ENCODE assay signal across 1 cellular context in genomic region chr4:121685257-121685656, GRCh38.
TF ChIP-seq lines count a peak whose summit lies in the region.

No MANE protein-coding gene starts in this region.

TF ChIP-seq in IMR-90, 13 proteins besides CTCF, POLR2A, EP300 and RAD21 (continued from another document):
- TF ChIP-seq ELK1 (IDR thresholded peaks at IDR 0.05; ENCODE audit: borderline replicate concordance, low read depth, low read length), result no peak
- no peak for TF ChIP-seq CHD1 (IDR thresholded peaks at IDR 0.05; ENCODE audit: low read depth, low read length)
- TF ChIP-seq USF2 (IDR thresholded peaks at IDR 0.05; ENCODE audit: low read depth, low read length), result no peak
- TF ChIP-seq CEBPB (IDR thresholded peaks at IDR 0.05; ENCODE audit: low read depth, low read length), result peak; percentile 71; the same call in 1 of the 2 replicates
- no peak for TF ChIP-seq FOS (IDR thresholded peaks at IDR 0.05; ENCODE audit: low read depth, low read length)
